ENCODE assay signal across 8 cellular contexts in the genomic region with DNA sequence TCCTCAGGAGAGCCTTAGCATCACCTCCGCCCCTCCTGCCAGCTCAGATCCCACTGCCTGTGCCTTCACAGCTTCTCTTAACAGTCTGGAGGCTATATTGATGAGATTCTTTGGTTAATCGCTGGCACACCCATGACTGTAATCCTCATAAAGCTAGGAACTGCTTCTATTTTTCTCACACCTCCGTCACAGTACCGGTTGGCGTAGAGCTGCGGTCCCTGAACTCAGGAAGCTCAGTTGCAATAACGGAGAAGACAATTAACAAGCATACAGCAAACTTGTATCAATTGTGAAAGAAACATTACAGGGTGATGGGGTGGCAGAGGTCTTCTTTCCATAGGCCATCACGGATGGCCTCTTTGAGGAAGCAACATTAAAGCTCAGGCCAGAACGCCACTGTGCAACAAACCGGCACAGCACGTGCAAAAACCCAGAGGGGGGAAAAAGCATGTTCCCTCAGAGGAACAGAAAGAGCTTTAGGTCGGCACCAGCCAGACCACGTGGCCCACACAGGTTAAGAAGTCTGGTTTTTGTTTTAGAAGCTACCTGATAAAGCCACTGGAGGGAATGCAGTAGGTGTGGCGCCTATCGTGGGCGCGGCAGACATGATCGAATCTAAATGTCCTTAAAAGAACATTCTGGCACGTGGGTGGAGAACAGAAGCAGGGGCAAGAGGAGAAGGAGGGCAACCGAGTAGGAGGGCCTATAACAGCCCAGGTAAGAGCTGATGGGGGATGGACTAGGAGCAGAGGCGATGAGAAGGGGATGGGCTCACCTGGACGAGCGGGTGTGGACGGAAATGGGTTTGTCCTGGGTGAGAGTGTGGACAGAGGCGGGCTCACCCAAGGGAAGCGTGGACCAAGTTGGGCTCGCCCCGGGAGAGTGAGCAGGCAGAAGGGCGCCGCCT. TPM values are rescaled to one million over a fixed set of nuclear protein-coding genes. Genes with fewer than 3 reads are reported as not detected.
DNase-seq lines count a peak whose midpoint lies in the region; ATAC-seq, FAIRE-seq and TF ChIP-seq lines count a peak whose summit lies in the region.
"Not testable (repeated sequence)": the region's sequence is repeated elsewhere in the genome, so short reads cannot be mapped to it uniquely, and the experiment has no call there.

No MANE protein-coding gene starts in this region.

- peaks cover 12% of the 10 kb centered on the region for H3K36me3 Mint-ChIP-seq in activated T-cell treated with anti-CD3 and anti-CD28 coated beads, Interleukin-2, amount 50 U/mL, for 4 hours (ENCODE audit: insufficient read depth)
- H3K36me3 Mint-ChIP-seq in osteocyte (ENCODE audit: unreplicated experiment), result peaks cover 16% of the 10 kb centered on the region

- RAD21 ChIA-PET in HCT116 (lab: Charles Lee; ENCODE audit: low non-redundant PET in 1 of 2, low total read pairs in 2 of 2, uncharacterized antibody in 2 of 2, unreplicated experiment in 2 of 2), result not testable (repeated sequence)

- TF ChIP-seq EP300 in upper lobe of left lung (IDR thresholded peaks at IDR 0.05), result not testable (repeated sequence)

- BruUV-seq in HCT116 (replicated peaks; lab: Mats Ljungman, UMichigan), result not testable (repeated sequence)

- not testable (repeated sequence) for DNase-seq in GM12892 (ENCODE audit: insufficient read length); HCT116 (ENCODE audit: low read depth, low spot score); NB4 (ENCODE audit: low read depth); activated T-cell treated with anti-CD3 and anti-CD28 coated beads, Interleukin-2, amount 50 U/mL, for 4 hours; effector memory CD4-positive, alpha-beta T cell; keratinocyte (ENCODE audit: low read depth, low spot score); osteocyte (ENCODE audit: extremely low spot score, unreplicated experiment); upper lobe of left lung

- TF ChIP-seq RAD21 in HCT116 (IDR thresholded peaks at IDR 0.05; ENCODE audit: low read depth), result not testable (repeated sequence)

- peak overlapping the region; percentile 67 to 68 for H3K4me3 ChIP-seq in HCT116 (replicated peaks in 1 of 2; ENCODE audit: low read depth in 1 of 2, low read length in 2 of 2)
- peak overlapping the region; percentile 75 for H3K4me3 ChIP-seq in NB4 (ENCODE audit: low read depth, low read length)
- peak overlapping the region; percentile 74 for H3K4me3 ChIP-seq in effector memory CD4-positive, alpha-beta T cell (ENCODE audit: insufficient read depth, low read depth, low read length, poor library complexity, severe bottlenecking)
- H3K4me3 ChIP-seq in keratinocyte (ENCODE audit: control insufficient read depth in 2 of 3, extremely low read depth in 1 of 3, insufficient read depth in 2 of 3, low read depth in 1 of 3, low read length in 3 of 3), result peak overlapping the region; percentile 62 to 83 (median 73)
- H3K4me3 ChIP-seq in upper lobe of left lung, result peak overlapping the region; percentile 60 to 90 (median 65)

- peaks cover 38% of the 10 kb centered on the region for H3K79me2 ChIP-seq in HCT116 (ENCODE audit: insufficient read depth, low read length)
- peaks cover 31% of the 10 kb centered on the region for H3K79me2 ChIP-seq in keratinocyte (ENCODE audit: control insufficient read depth, insufficient read depth, low read length)

- peak overlapping the region; percentile 96 for H3K4me2 ChIP-seq in HCT116 (ENCODE audit: low read length)
- H3K4me2 ChIP-seq in keratinocyte (ENCODE audit: control insufficient read depth, extremely low read depth, insufficient read depth, low read depth, low read length), result peak overlapping the region; percentile 90

- peak; percentile 57 for ATAC-seq in HCT116
- peak; percentile 36 to 49 for ATAC-seq in activated T-cell treated with anti-CD3 and anti-CD28 coated beads, Interleukin-2, amount 50 U/mL, for 4 hours
- ATAC-seq in upper lobe of left lung (ENCODE audit: low FRiP score in 2 of 2), result not testable (repeated sequence)

- TF ChIP-seq POLR2A in GM12892 (IDR thresholded peaks at IDR 0.05; ENCODE audit: low read depth, low read length); HCT116 (IDR thresholded peaks at IDR 0.05; ENCODE audit: borderline replicate concordance, extremely low read depth, insufficient read depth, insufficient read length); NB4 (IDR thresholded peaks at IDR 0.05; ENCODE audit: extremely low read depth, insufficient read length); upper lobe of left lung (IDR thresholded peaks at IDR 0.05): not testable (repeated sequence)

- POLR2A ChIA-PET in HCT116 (lab: Charles Lee), result not testable (repeated sequence)

- CTCF ChIA-PET in HCT116 (lab: Charles Lee), result not testable (repeated sequence)

- not testable (repeated sequence) for H3K9me3 Mint-ChIP-seq in activated T-cell treated with anti-CD3 and anti-CD28 coated beads, Interleukin-2, amount 50 U/mL, for 4 hours; osteocyte (ENCODE audit: unreplicated experiment)

- not testable (repeated sequence) for H3K9me2 ChIP-seq in HCT116 (ENCODE audit: insufficient read depth)

- not testable (repeated sequence) for H2AFZ ChIP-seq in HCT116 (ENCODE audit: low read depth, low read length, poor library complexity, severe bottlenecking); keratinocyte (ENCODE audit: control insufficient read depth, low read length)

- peak overlapping the region; percentile 75; the same call in 1 of the 2 replicates for H3K27ac ChIP-seq in HCT116 (ENCODE audit: low read depth, low read length)
- peak overlapping the region; percentile 78 for H3K27ac ChIP-seq in effector memory CD4-positive, alpha-beta T cell (ENCODE audit: insufficient read depth, low read length, poor library complexity, severe bottlenecking)
- peak overlapping the region; percentile 67 for H3K27ac ChIP-seq in keratinocyte (ENCODE audit: control insufficient read depth, insufficient read depth, low read length)
- peak overlapping the region; percentile 74 to 85 (median 74) for H3K27ac ChIP-seq in upper lobe of left lung

- H3K9me1 ChIP-seq in keratinocyte (ENCODE audit: control insufficient read depth, extremely low read depth, insufficient read depth, low read length), result not testable (repeated sequence)

- H3K4me3 Mint-ChIP-seq in activated T-cell treated with anti-CD3 and anti-CD28 coated beads, Interleukin-2, amount 50 U/mL, for 4 hours, result peak overlapping the region; percentile 93
- H3K4me3 Mint-ChIP-seq in osteocyte (ENCODE audit: unreplicated experiment), result peak overlapping the region; percentile 96

- not testable (repeated sequence) for H4K20me1 ChIP-seq in HCT116 (ENCODE audit: insufficient read depth); keratinocyte (ENCODE audit: control insufficient read depth, extremely low read depth, insufficient read depth, low read length)

- dilution Hi-C loops in keratinocyte (cut with MboI; ENCODE audit: extremely low pct_ligation_motif_present, low sequenced_read_pairs), result not testable (repeated sequence)

- H3K27ac Mint-ChIP-seq in osteocyte (ENCODE audit: unreplicated experiment), result peak overlapping the region; percentile 87

- not testable (repeated sequence) for H3K27me3 ChIP-seq in HCT116 (ENCODE audit: insufficient read depth, low read length); effector memory CD4-positive, alpha-beta T cell (replicated peaks; ENCODE audit: control insufficient read depth, insufficient read depth, low read length, poor library complexity, severe bottlenecking); keratinocyte (ENCODE audit: control insufficient read depth, extremely low read depth, insufficient read depth, low read length); upper lobe of left lung

- FAIRE-seq in GM12892 (lab: Jason Lieb, UNC), result peak; percentile 93
- FAIRE-seq in keratinocyte (lab: Jason Lieb, UNC), result peak; percentile 88

- not testable (repeated sequence) for H3K36me3 ChIP-seq in HCT116 (ENCODE audit: control insufficient read depth in 1 of 2, insufficient read depth in 2 of 2, low read length in 2 of 2); keratinocyte (ENCODE audit: control insufficient read depth in 2 of 2, extremely low read depth in 1 of 2, insufficient read depth in 2 of 2, low read length in 2 of 2)
- peaks cover 19% of the 10 kb centered on the region for H3K36me3 ChIP-seq in effector memory CD4-positive, alpha-beta T cell (ENCODE audit: control insufficient read depth, insufficient read depth, low read length)
- peaks cover 14 to 29% (median 22%) of the 10 kb centered on the region in 4 donors for H3K36me3 ChIP-seq in upper lobe of left lung

- peak overlapping the region; percentile 86 for H3K9ac ChIP-seq in HCT116 (ENCODE audit: low read length)
- H3K9ac ChIP-seq in keratinocyte (ENCODE audit: control insufficient read depth, extremely low read depth, insufficient read depth, low read length), result peak overlapping the region; percentile 83

- H3K4me1 Mint-ChIP-seq in activated T-cell treated with anti-CD3 and anti-CD28 coated beads, Interleukin-2, amount 50 U/mL, for 4 hours (ENCODE audit: low read depth), result peaks cover 15% of the 10 kb centered on the region
- H3K4me1 Mint-ChIP-seq in osteocyte (ENCODE audit: unreplicated experiment), result peaks cover 12% of the 10 kb centered on the region

- H3K27me3 Mint-ChIP-seq in activated T-cell treated with anti-CD3 and anti-CD28 coated beads, Interleukin-2, amount 50 U/mL, for 4 hours (ENCODE audit: low read depth); osteocyte (ENCODE audit: unreplicated experiment): not testable (repeated sequence)

- intact Hi-C loops in HCT116 (cut with micrococcal nuclease), result not testable (repeated sequence)

- TF ChIP-seq CTCF in HCT116 (IDR thresholded peaks at IDR 0.05 in 2 of 3, conservative IDR thresholded peaks at IDR 0.05 in 1 of 3; ENCODE audit: borderline replicate concordance in 1 of 3, insufficient read depth in 1 of 3, low read depth in 2 of 3, low read length in 2 of 3); NB4 (IDR thresholded peaks at IDR 0.05; ENCODE audit: low read depth, low read length); keratinocyte (optimal IDR thresholded peaks at IDR 0.05 in 1 of 3, IDR thresholded peaks at IDR 0.05 in 1 of 3, conservative IDR thresholded peaks at IDR 0.05 in 1 of 3; ENCODE audit: extremely low read depth in 1 of 3, insufficient read depth in 2 of 3, low read length in 3 of 3); osteocyte (IDR thresholded peaks at IDR 0.05); upper lobe of left lung (IDR thresholded peaks at IDR 0.05): not testable (repeated sequence)

- H3K4me1 ChIP-seq in HCT116 (ENCODE audit: control insufficient read depth in 1 of 2, insufficient read depth in 2 of 2, low read length in 2 of 2) (peaks cover 7 to 17% of the 10 kb centered on the region in 2 experiments), upper lobe of left lung (peaks cover 7 to 13% (median 10%) of the 10 kb centered on the region in 4 donors)
- H3K4me1 ChIP-seq in effector memory CD4-positive, alpha-beta T cell (ENCODE audit: control insufficient read depth, insufficient read depth, low read length, poor library complexity, severe bottlenecking); keratinocyte (ENCODE audit: control insufficient read depth, extremely low read depth, insufficient read depth, low read length): not testable (repeated sequence)

- 14 to 26% methylated on average over 12 of the region's 30 CpGs for WGBS in upper lobe of left lung, 2 donors

- H3K9me3 ChIP-seq in HCT116 (ENCODE audit: control insufficient read depth in 1 of 2, insufficient read depth in 1 of 2, low read depth in 1 of 2, low read length in 2 of 2); effector memory CD4-positive, alpha-beta T cell (ENCODE audit: control insufficient read depth, low read length); keratinocyte (ENCODE audit: control insufficient read depth, low read depth, low read length); upper lobe of left lung: not testable (repeated sequence)

RNA-seq across cellular contexts. Expression of gene RRP7A, which starts 0.7 kb away (rescaled TPM):
- polyA plus RNA-seq in GM12892 (2012; ENCODE audit: missing spikeins), result 35.3 TPM
- total RNA-seq in HCT116 (2021; ENCODE audit: unreplicated experiment) (50.8 TPM), osteocyte (38.6 and 40.4 TPM in 2 replicates), upper lobe of left lung (10 to 100 TPM; 21.2 to 36.2 (median 29.3) TPM)
- polyA plus RNA-seq in HCT116 (2012), result 18.5 and 22.4 TPM in 2 replicates
- 100 to 1,000 TPM; 214 to 258 (median 217) TPM for total RNA-seq in activated T-cell treated with anti-CD3 and anti-CD28 coated beads, Interleukin-2, amount 50 U/mL, for 4 hours
- polyA plus RNA-seq in keratinocyte, result 29.4 to 30.7 TPM (median 30.2 TPM) in 3 replicates
- polyA plus RNA-seq in keratinocyte (2011; ENCODE audit: low read depth), result 44.1 TPM
- polyA plus RNA-seq in keratinocyte (2011; cell fraction: cytosol; rRNA removed), result 22.5 and 27.2 TPM in 2 replicates
- polyA plus RNA-seq in keratinocyte (2011; cell fraction: nucleus; rRNA removed), result 20.2 and 22.8 TPM in 2 replicates
- polyA plus RNA-seq in keratinocyte (2012; ENCODE audit: low replicate concordance), result 14.5 and 36.7 TPM in 2 replicates
- 18.3 to 46.4 TPM (median 22.4 TPM) in 3 replicates for polyA minus RNA-seq in keratinocyte
- polyA minus RNA-seq in keratinocyte (2011; cell fraction: cytosol; rRNA and poly(A)+ RNA removed), result 15.5 TPM
- polyA minus RNA-seq in keratinocyte (2011; cell fraction: nucleus; rRNA and poly(A)+ RNA removed), result 11.0 and 15.4 TPM in 2 replicates

RNA-seq across cellular contexts. Expression of gene SERHL2, which starts 34.9 kb away (rescaled TPM):
- polyA plus RNA-seq in GM12892 (2012; ENCODE audit: missing spikeins), result 1.7 TPM
- total RNA-seq in HCT116 (2021; ENCODE audit: unreplicated experiment) (not detected), osteocyte (1.3 and 1.4 TPM in 2 replicates), upper lobe of left lung (1 to 10 TPM in 5 of 6 donors, not detected in 1; 1.1 to 4.9 (median 2.2) TPM)
- 0.54 and 0.91 TPM in 2 replicates for polyA plus RNA-seq in HCT116 (2012)
- under 1 TPM; 0.55 to 0.96 (median 0.79) TPM for total RNA-seq in activated T-cell treated with anti-CD3 and anti-CD28 coated beads, Interleukin-2, amount 50 U/mL, for 4 hours
- 1.5 to 4.6 TPM (median 2.5 TPM) in 3 replicates for polyA plus RNA-seq in keratinocyte
- polyA plus RNA-seq in keratinocyte (2011; ENCODE audit: low read depth), result 0.61 TPM
- 1.9 and 2.9 TPM in 2 replicates for polyA plus RNA-seq in keratinocyte (2011; cell fraction: cytosol; rRNA removed)
- polyA plus RNA-seq in keratinocyte (2011; cell fraction: nucleus; rRNA removed), result 1.9 and 2.7 TPM in 2 replicates
- 0.72 and 1.2 TPM in 2 replicates for polyA plus RNA-seq in keratinocyte (2012; ENCODE audit: low replicate concordance)
- 1.8 to 2.6 TPM in 2 of 3 replicates, not detected in the other for polyA minus RNA-seq in keratinocyte
- polyA minus RNA-seq in keratinocyte (2011; cell fraction: cytosol; rRNA and poly(A)+ RNA removed), result not detected
- 1.2 and 2.2 TPM in 2 replicates for polyA minus RNA-seq in keratinocyte (2011; cell fraction: nucleus; rRNA and poly(A)+ RNA removed)
